Comparison of ENCODE assay signal across 12 cellular contexts in genomic region chr19:19217110-19217509, GRCh38.
DNase-seq lines count a peak whose midpoint lies in the region; ATAC-seq and TF ChIP-seq lines count a peak whose summit lies in the region.
"Had no signal": no experiment of that assay in that cellular context is flagged by ENCODE, and none has a peak within 500 bp of the region (broad histone marks: within the 10 kb centered on the region; RNA-seq: fewer than 3 reads in every experiment).

No MANE protein-coding gene starts in this region.

- ATAC-seq in GM19324 (IDR thresholded peaks at IDR 0.05; ENCODE audit: low FRiP score, unreplicated experiment) = no peak
- ATAC-seq: stimulated activated memory B cell treated with anti-CD40 and anti-IgM and Interleukin-4, amounts not matched to agents 10 μg/mL and 1 μg/mL and 100 μg/mL, for 72 hours had no signal

- no peaks in the 10 kb centered on the region for H3K4me1 Mint-ChIP-seq in activated naive CD4-positive, alpha-beta T cell treated with anti-CD3 and anti-CD28 coated beads, Interleukin-2, amount 10 ng/mL, durations not matched to agents 7 days and 5 days
- H3K4me1 Mint-ChIP-seq: activated naive CD8-positive, alpha-beta T cell treated with anti-CD3 and anti-CD28 coated beads, Interleukin-2, amount 10 ng/mL, durations not matched to agents 7 days and 5 days had no signal

- peaks cover 50% of the 10 kb centered on the region for H3K27me3 Mint-ChIP-seq in activated naive CD4-positive, alpha-beta T cell treated with anti-CD3 and anti-CD28 coated beads, Interleukin-2, amount 10 ng/mL, durations not matched to agents 7 days and 5 days

- H3K4me3 Mint-ChIP-seq in activated naive CD4-positive, alpha-beta T cell treated with anti-CD3 and anti-CD28 coated beads, Interleukin-2, amount 10 ng/mL, durations not matched to agents 7 days and 5 days = no peak overlapping the region
- H3K4me3 Mint-ChIP-seq: activated naive CD8-positive, alpha-beta T cell treated with anti-CD3 and anti-CD28 coated beads, Interleukin-2, amount 10 ng/mL, durations not matched to agents 7 days and 5 days; stimulated activated memory B cell treated with anti-CD40 and anti-IgM and Interleukin-4, amounts not matched to agents 10 μg/mL and 1 μg/mL and 100 μg/mL, for 72 hours had no signal

- TF ChIP-seq CTCF in choroid plexus epithelial cell (conservative IDR thresholded peaks at IDR 0.05; ENCODE audit: low read depth, low read length) = peak; percentile 47

- peak; percentile 22 for DNase-seq in SKM-1 treated with dmso at 0.1 percent for 144 hours (lab: John Stamatoyannopoulos, UW; ENCODE audit: unreplicated experiment)
- no peak for DNase-seq in SKM-1 (lab: John Stamatoyannopoulos, UW; ENCODE audit: unreplicated experiment)
- peak; percentile 20 for DNase-seq in NCI-H748 treated with DMSO at 0.1 percent for 48 hours (lab: John Stamatoyannopoulos, UW)
- DNase-seq in choroid plexus epithelial cell (ENCODE audit: low read depth) = peak; percentile 57
- DNase-seq in activated naive CD4-positive, alpha-beta T cell treated with anti-CD3 and anti-CD28 coated beads, Interleukin-2, amount 10 ng/mL, durations not matched to agents 7 days and 5 days = no peak
- DNase-seq in NOMO-1 treated with dmso at 0.1 percent for 144 hours (lab: John Stamatoyannopoulos, UW; ENCODE audit: unreplicated experiment) = no peak
- no peak for DNase-seq in GM03348 (ENCODE audit: low spot score)
- DNase-seq: activated naive CD8-positive, alpha-beta T cell treated with anti-CD3 and anti-CD28 coated beads, Interleukin-2, amount 10 ng/mL, durations not matched to agents 7 days and 5 days had no signal

- H3K27ac Mint-ChIP-seq in activated naive CD4-positive, alpha-beta T cell treated with anti-CD3 and anti-CD28 coated beads, Interleukin-2, amount 10 ng/mL, durations not matched to agents 7 days and 5 days = no peak overlapping the region
- H3K27ac Mint-ChIP-seq: activated naive CD8-positive, alpha-beta T cell treated with anti-CD3 and anti-CD28 coated beads, Interleukin-2, amount 10 ng/mL, durations not matched to agents 7 days and 5 days; stimulated activated memory B cell treated with anti-CD40 and anti-IgM and Interleukin-4, amounts not matched to agents 10 μg/mL and 1 μg/mL and 100 μg/mL, for 72 hours had no signal

- CTCF ChIA-PET in activated naive CD4-positive, alpha-beta T cell treated with anti-CD3 and anti-CD28 coated beads, Interleukin-2, amount 10 ng/mL, durations not matched to agents 7 days and 5 days (lab: Charles Lee) = interaction anchor here (0.8 kb wide), 1 partner anchor 11 kb away, joined by 3 read pairs; no protein-coding TSS in a partner anchor

- no peaks in the 10 kb centered on the region for H3K9me3 Mint-ChIP-seq in activated naive CD4-positive, alpha-beta T cell treated with anti-CD3 and anti-CD28 coated beads, Interleukin-2, amount 10 ng/mL, durations not matched to agents 7 days and 5 days
- H3K9me3 Mint-ChIP-seq: activated naive CD8-positive, alpha-beta T cell treated with anti-CD3 and anti-CD28 coated beads, Interleukin-2, amount 10 ng/mL, durations not matched to agents 7 days and 5 days had no signal

- no peaks in the 10 kb centered on the region for H3K36me3 Mint-ChIP-seq in activated naive CD4-positive, alpha-beta T cell treated with anti-CD3 and anti-CD28 coated beads, Interleukin-2, amount 10 ng/mL, durations not matched to agents 7 days and 5 days
- H3K36me3 Mint-ChIP-seq: activated naive CD8-positive, alpha-beta T cell treated with anti-CD3 and anti-CD28 coated beads, Interleukin-2, amount 10 ng/mL, durations not matched to agents 7 days and 5 days; stimulated activated memory B cell treated with anti-CD40 and anti-IgM and Interleukin-4, amounts not matched to agents 10 μg/mL and 1 μg/mL and 100 μg/mL, for 72 hours had no signal

- H3K4me3 ChIP-seq in choroid plexus epithelial cell (ENCODE audit: low read depth, low read length) = no peak overlapping the region
- H3K4me3 ChIP-seq: HAP-1, skin epidermis had no signal

Comparison
In these comparisons a context has a peak if more than half of its experiments do, and no peak if none do; other contexts are left out.
1. DNase-seq: peak in SKM-1 treated with dmso at 0.1 percent for 144 hours (single experiment), NCI-H748 treated with DMSO at 0.1 percent for 48 hours (single experiment) and choroid plexus epithelial cell (single experiment); none in SKM-1 (single experiment), activated naive CD4-positive, alpha-beta T cell treated with anti-CD3 and anti-CD28 coated beads, Interleukin-2, amount 10 ng/mL, durations not matched to agents 7 days and 5 days (single experiment), NOMO-1 treated with dmso at 0.1 percent for 144 hours (single experiment) and GM03348 (single experiment).